8 cellular contexts compared by ENCODE assay signal in the genomic region with DNA sequence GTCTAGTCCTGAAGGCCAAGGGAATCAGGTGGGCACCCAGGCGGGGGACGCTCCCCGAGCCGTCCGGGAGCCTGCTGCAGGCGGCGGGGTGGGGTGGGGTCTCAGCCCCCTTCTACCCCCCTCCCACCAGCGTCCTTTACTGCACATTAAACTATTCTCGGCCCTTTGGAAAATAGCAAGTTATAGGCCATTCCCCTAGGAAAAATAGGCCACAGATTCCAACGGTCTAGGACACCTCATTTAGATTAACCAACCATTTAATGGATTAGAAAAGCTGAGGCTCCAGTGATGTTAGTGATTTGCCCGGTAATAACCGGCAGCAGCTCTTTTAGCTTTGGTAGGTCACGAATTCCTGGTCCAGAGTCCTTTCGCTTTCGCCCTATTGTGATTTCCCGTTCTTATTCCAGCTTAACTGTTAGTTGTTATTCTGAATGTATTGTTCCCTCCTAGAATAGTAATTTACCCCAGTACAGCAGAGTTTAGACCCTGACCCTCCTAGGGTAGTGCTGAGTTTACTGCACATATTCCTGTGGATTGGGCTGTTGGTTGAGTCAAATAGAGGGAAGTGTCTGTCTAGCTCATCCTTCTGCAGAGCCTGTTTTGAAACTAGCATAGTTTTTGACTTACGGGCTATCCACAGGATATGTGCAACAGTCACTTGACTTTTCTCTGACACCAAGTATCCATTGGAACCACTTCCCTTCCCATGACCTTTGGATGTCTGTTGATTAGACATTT. TPM values are rescaled to one million over a fixed set of nuclear protein-coding genes. Genes with fewer than 3 reads are reported as not detected.
DNase-seq lines count a peak whose midpoint lies in the region; ATAC-seq, FAIRE-seq and TF ChIP-seq lines count a peak whose summit lies in the region.

No MANE protein-coding gene starts in this region.

- H3K4me1 ChIP-seq in esophagus squamous epithelium, result peaks cover 14 to 58% (median 44%) of the 10 kb centered on the region in 3 donors

- peak; percentile 67 for FAIRE-seq in GM18507 (lab: Jason Lieb, UNC)

- H3K27ac ChIP-seq in esophagus squamous epithelium, result peak overlapping the region; percentile 96 to 99 (median 98)

- H3K36me3 ChIP-seq in esophagus squamous epithelium, result peaks cover 0 to 29% (median 0%) of the 10 kb centered on the region in 3 donors

- peaks cover 52% of the 10 kb centered on the region for H3K4me1 Mint-ChIP-seq in T-helper 1 cell treated with Interleukin-12 subunit alpha and Interleukin-12 subunit beta and Interleukin-4 antibody, amounts not matched to agents 30 μg/mL and 1 μg/mL, for 36 hours (ENCODE audit: low read depth)
- peaks cover 29 to 45% (median 34%) of the 10 kb centered on the region in 3 donors for H3K4me1 Mint-ChIP-seq in naive B cell

- peak in 2 of 4 donors; percentile 72 to 73 for TF ChIP-seq POLR2A in esophagus squamous epithelium (IDR thresholded peaks at IDR 0.05)

- peak overlapping the region; percentile 92 for H3K4me3 Mint-ChIP-seq in T-helper 1 cell treated with Interleukin-12 subunit alpha and Interleukin-12 subunit beta and Interleukin-4 antibody, amounts not matched to agents 30 μg/mL and 1 μg/mL, for 36 hours
- H3K4me3 Mint-ChIP-seq in naive B cell, result peak overlapping the region; percentile 89 to 100 (median 96)

- H3K9me3 Mint-ChIP-seq in T-helper 1 cell treated with Interleukin-12 subunit alpha and Interleukin-12 subunit beta and Interleukin-4 antibody, amounts not matched to agents 30 μg/mL and 1 μg/mL, for 36 hours, result no peaks in the 10 kb centered on the region
- H3K9me3 Mint-ChIP-seq in naive B cell, result no peaks in the 10 kb centered on the region

- H3K27me3 ChIP-seq in esophagus squamous epithelium, result no peaks in the 10 kb centered on the region

- H3K27ac Mint-ChIP-seq in T-helper 1 cell treated with Interleukin-12 subunit alpha and Interleukin-12 subunit beta and Interleukin-4 antibody, amounts not matched to agents 30 μg/mL and 1 μg/mL, for 36 hours, result peak overlapping the region; percentile 92
- peak overlapping the region in 5 of 6 donors; percentile 34 to 98 (median 95) for H3K27ac Mint-ChIP-seq in naive B cell

- WGBS in esophagus squamous epithelium, 2 donors, result 1% methylated on average over 15 to 17 of the region's 17 CpGs

- ATAC-seq in HG03439 (IDR thresholded peaks at IDR 0.05; ENCODE audit: unreplicated experiment), result peak; percentile 39
- ATAC-seq in naive B cell (ENCODE audit: low read depth in 2 of 2), result peak; percentile 43 to 58
- ATAC-seq in GM18873 (IDR thresholded peaks at IDR 0.05; ENCODE audit: low FRiP score, unreplicated experiment), result no peak

- TF ChIP-seq CTCF in esophagus squamous epithelium (IDR thresholded peaks at IDR 0.05), result no peak

- peaks cover 34% of the 10 kb centered on the region for H3K36me3 Mint-ChIP-seq in T-helper 1 cell treated with Interleukin-12 subunit alpha and Interleukin-12 subunit beta and Interleukin-4 antibody, amounts not matched to agents 30 μg/mL and 1 μg/mL, for 36 hours (ENCODE audit: low read depth)
- peaks cover 6 to 13% of the 10 kb centered on the region in 2 donors for H3K36me3 Mint-ChIP-seq in naive B cell

- peaks cover 12% of the 10 kb centered on the region for H3K27me3 Mint-ChIP-seq in T-helper 1 cell treated with Interleukin-12 subunit alpha and Interleukin-12 subunit beta and Interleukin-4 antibody, amounts not matched to agents 30 μg/mL and 1 μg/mL, for 36 hours (ENCODE audit: low read depth)
- peaks cover 3 to 9% (median 6%) of the 10 kb centered on the region in 3 donors for H3K27me3 Mint-ChIP-seq in naive B cell

- intact Hi-C loops in esophagus squamous epithelium (cut with DNase I), result no loop called here

- no peaks in the 10 kb centered on the region for H3K9me3 ChIP-seq in esophagus squamous epithelium

- peak overlapping the region; percentile 70 to 92 (median 82) for H3K4me3 ChIP-seq in esophagus squamous epithelium

- DNase-seq in AML-193 (lab: John Stamatoyannopoulos, UW) (peak; percentile 83 to 88), GM18507 (ENCODE audit: extremely low spot score, insufficient read length, low read depth) (no peak), esophagus squamous epithelium (lab: John Stamatoyannopoulos, UW) (no peak), naive B cell (peak; percentile 8)
- DNase-seq in effector CD4-positive, alpha-beta T cell, result no peak

RNA-seq across cellular contexts. Expression of a gene that starts 0.7 kb away (rescaled TPM):
- 100 to 1,000 TPM in 1 of 4 donors, 10 to 100 TPM in 3; 43.8 to 115 (median 78.0) TPM for total RNA-seq in esophagus squamous epithelium
- 100 to 1,000 TPM in 4 of 6 donors, 10 to 100 TPM in 2; 91.6 to 128 (median 113) TPM for polyA plus RNA-seq in naive B cell (ENCODE audit: low read depth in 6 of 6)

RNA-seq across cellular contexts. Expression of a gene that starts 13.6 kb away (rescaled TPM):
- 10 to 100 TPM in 2 of 4 donors, 1 to 10 TPM in 2; 6.1 to 20.6 (median 13.8) TPM for total RNA-seq in esophagus squamous epithelium
- polyA plus RNA-seq in naive B cell (ENCODE audit: low read depth in 6 of 6), result under 1 TPM in 5 of 6 donors, not detected in 1; 0.21 to 0.78 (median 0.49) TPM

RNA-seq across cellular contexts. Expression of a gene that starts 23.2 kb away (rescaled TPM):
- under 1 TPM in 2 of 4 donors, not detected in 2; 0.19 to 0.38 TPM for total RNA-seq in esophagus squamous epithelium
- polyA plus RNA-seq in naive B cell (ENCODE audit: low read depth in 6 of 6), result not detected

Comparison
In these comparisons a context has a peak if more than half of its experiments do, and no peak if none do; other contexts are left out.
1. DNase-seq: peak in AML-193 (2 of 2) and naive B cell (single experiment); none in GM18507 (single experiment), esophagus squamous epithelium (single experiment) and effector CD4-positive, alpha-beta T cell (single experiment).